In the genomic region with DNA sequence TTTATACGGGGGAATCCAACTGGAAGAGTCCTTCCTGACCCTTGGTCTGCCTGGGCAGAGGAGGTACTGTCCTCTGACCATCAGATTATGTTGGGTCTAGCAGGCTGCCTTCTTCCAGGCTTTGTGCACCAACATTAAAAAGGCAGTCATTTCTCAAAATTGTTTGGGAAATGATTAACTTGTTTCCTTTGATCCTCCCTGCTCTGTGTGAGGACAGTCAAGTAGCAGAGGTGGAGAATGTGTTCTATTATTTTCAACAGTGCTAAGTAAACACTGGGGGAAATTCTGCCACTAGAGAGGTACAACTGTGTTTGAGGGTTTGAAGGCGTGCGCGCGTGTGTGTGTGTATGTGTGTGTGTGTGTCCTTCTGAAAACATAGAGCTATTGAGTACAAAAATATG, we compare ENCODE assay signal across 1 cellular context.
A peak's percentile ranks its signal among the peaks of the same experiment; 100 is the strongest.
TF ChIP-seq lines count a peak whose summit lies in the region.

No MANE protein-coding gene starts in this region.

TF ChIP-seq in HepG2, 621 proteins besides CTCF, POLR2A, EP300 and RAD21 (continued from another document and continues in another):
- TF ChIP-seq ZNF609 (CRISPR knock-in tag; IDR thresholded peaks at IDR 0.05; ENCODE audit: borderline replicate concordance): peak; percentile 97
- TF ChIP-seq RXRB (CRISPR knock-in tag; IDR thresholded peaks at IDR 0.05; ENCODE audit: borderline replicate concordance): peak; percentile 92
- TF ChIP-seq, protein P1, sequence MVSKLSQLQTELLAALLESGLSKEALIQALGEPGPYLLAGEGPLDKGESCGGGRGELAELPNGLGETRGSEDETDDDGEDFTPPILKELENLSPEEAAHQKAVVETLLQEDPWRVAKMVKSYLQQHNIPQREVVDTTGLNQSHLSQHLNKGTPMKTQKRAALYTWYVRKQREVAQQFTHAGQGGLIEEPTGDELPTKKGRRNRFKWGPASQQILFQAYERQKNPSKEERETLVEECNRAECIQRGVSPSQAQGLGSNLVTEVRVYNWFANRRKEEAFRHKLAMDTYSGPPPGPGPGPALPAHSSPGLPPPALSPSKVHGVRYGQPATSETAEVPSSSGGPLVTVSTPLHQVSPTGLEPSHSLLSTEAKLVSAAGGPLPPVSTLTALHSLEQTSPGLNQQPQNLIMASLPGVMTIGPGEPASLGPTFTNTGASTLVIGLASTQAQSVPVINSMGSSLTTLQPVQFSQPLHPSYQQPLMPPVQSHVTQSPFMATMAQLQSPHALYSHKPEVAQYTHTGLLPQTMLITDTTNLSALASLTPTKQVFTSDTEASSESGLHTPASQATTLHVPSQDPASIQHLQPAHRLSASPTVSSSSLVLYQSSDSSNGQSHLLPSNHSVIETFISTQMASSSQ (IDR thresholded peaks at IDR 0.05; ENCODE audit: low read depth): peak; percentile 100
- TF ChIP-seq, protein P1 (CRISPR knock-in tag; IDR thresholded peaks at IDR 0.05; ENCODE audit: borderline replicate concordance): peak; percentile 100
- peak; percentile 93 for TF ChIP-seq TARDBP (CRISPR knock-in tag; IDR thresholded peaks at IDR 0.05)
- TF ChIP-seq NR3C1 (CRISPR knock-in tag; IDR thresholded peaks at IDR 0.05): no peak
- TF ChIP-seq ZNF30 (CRISPR knock-in tag; IDR thresholded peaks at IDR 0.05): no peak
- peak; percentile 56; the same call in 1 of the 2 replicates for TF ChIP-seq KDM1A (CRISPR knock-in tag; IDR thresholded peaks at IDR 0.05)
- 0 out of 2 replicates have a peak, but pooled peaks have one; percentile 43 for TF ChIP-seq REL (CRISPR knock-in tag; conservative IDR thresholded peaks at IDR 0.05)
- TF ChIP-seq EZH2 (conservative IDR thresholded peaks at IDR 0.05; ENCODE audit: low read depth, low read length): no peak
- TF ChIP-seq KAT8 (CRISPR knock-in tag; IDR thresholded peaks at IDR 0.05): peak; percentile 70; the same call in 1 of the 2 replicates
- TF ChIP-seq PAWR (CRISPR knock-in tag; IDR thresholded peaks at IDR 0.05; ENCODE audit: borderline replicate concordance): no peak
- TF ChIP-seq, protein P2, sequence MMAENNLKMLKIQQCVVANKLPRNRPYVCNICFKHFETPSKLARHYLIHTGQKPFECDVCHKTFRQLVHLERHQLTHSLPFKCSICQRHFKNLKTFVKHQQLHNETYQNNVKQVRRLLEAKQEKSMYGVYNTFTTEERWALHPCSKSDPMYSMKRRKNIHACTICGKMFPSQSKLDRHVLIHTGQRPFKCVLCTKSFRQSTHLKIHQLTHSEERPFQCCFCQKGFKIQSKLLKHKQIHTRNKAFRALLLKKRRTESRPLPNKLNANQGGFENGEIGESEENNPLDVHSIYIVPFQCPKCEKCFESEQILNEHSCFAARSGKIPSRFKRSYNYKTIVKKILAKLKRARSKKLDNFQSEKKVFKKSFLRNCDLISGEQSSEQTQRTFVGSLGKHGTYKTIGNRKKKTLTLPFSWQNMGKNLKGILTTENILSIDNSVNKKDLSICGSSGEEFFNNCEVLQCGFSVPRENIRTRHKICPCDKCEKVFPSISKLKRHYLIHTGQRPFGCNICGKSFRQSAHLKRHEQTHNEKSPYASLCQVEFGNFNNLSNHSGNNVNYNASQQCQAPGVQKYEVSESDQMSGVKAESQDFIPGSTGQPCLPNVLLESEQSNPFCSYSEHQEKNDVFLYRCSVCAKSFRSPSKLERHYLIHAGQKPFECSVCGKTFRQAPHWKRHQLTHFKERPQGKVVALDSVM (CRISPR knock-in tag; IDR thresholded peaks at IDR 0.05): peak; percentile 34; the same call in 1 of the 2 replicates
- peak; percentile 95 for TF ChIP-seq SALL1 (CRISPR knock-in tag; IDR thresholded peaks at IDR 0.05)
- TF ChIP-seq, protein P3, sequence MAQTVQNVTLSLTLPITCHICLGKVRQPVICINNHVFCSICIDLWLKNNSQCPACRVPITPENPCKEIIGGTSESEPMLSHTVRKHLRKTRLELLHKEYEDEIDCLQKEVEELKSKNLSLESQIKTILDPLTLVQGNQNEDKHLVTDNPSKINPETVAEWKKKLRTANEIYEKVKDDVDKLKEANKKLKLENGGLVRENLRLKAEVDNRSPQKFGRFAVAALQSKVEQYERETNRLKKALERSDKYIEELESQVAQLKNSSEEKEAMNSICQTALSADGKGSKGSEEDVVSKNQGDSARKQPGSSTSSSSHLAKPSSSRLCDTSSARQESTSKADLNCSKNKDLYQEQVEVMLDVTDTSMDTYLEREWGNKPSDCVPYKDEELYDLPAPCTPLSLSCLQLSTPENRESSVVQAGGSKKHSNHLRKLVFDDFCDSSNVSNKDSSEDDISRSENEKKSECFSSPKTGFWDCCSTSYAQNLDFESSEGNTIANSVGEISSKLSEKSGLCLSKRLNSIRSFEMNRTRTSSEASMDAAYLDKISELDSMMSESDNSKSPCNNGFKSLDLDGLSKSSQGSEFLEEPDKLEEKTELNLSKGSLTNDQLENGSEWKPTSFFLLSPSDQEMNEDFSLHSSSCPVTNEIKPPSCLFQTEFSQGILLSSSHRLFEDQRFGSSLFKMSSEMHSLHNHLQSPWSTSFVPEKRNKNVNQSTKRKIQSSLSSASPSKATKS (CRISPR knock-in tag; IDR thresholded peaks at IDR 0.05): 0 out of 2 replicates have a peak, but pooled peaks have one; percentile 26
- TF ChIP-seq ZNF136 (CRISPR knock-in tag; IDR thresholded peaks at IDR 0.05; ENCODE audit: low read depth): 0 out of 2 replicates have a peak, but pooled peaks have one; percentile 19
- TF ChIP-seq ZNF343 (CRISPR knock-in tag; IDR thresholded peaks at IDR 0.05): no peak
- no peak for TF ChIP-seq ZNF562 (CRISPR knock-in tag; IDR thresholded peaks at IDR 0.05; ENCODE audit: borderline replicate concordance)
- peak; percentile 83 for TF ChIP-seq ARID3A (IDR thresholded peaks at IDR 0.05; ENCODE audit: low read depth, low read length)
- no peak for TF ChIP-seq ZSCAN31 (CRISPR knock-in tag; IDR thresholded peaks at IDR 0.05; ENCODE audit: low read depth)
- TF ChIP-seq ZKSCAN8 (CRISPR knock-in tag; IDR thresholded peaks at IDR 0.05; ENCODE audit: borderline replicate concordance): no peak
- peak; percentile 17; the same call in 1 of the 2 replicates for TF ChIP-seq POLR2AphosphoS5 (IDR thresholded peaks at IDR 0.05; ENCODE audit: low read depth, low read length)
- TF ChIP-seq NCOR1 (IDR thresholded peaks at IDR 0.05; ENCODE audit: borderline replicate concordance, low read length): peak; percentile 92; the same call in 1 of the 2 replicates
- TF ChIP-seq TGIF2 (CRISPR knock-in tag; IDR thresholded peaks at IDR 0.05): 0 out of 2 replicates have a peak, but pooled peaks have one; percentile 37
- no peak; the same call in 1 of the 2 replicates for TF ChIP-seq MEF2D (CRISPR knock-in tag; IDR thresholded peaks at IDR 0.05)
- peak; percentile 43; the same call in 1 of the 2 replicates for TF ChIP-seq ZNF772 (CRISPR knock-in tag; IDR thresholded peaks at IDR 0.05)
- TF ChIP-seq RXRA (CRISPR knock-in tag; IDR thresholded peaks at IDR 0.05): peak; percentile 69; the same call in 1 of the 2 replicates
- peak; percentile 70; the same call in 1 of the 2 replicates for TF ChIP-seq ZNF264 (CRISPR knock-in tag; IDR thresholded peaks at IDR 0.05)
- 0 out of 2 replicates have a peak, but pooled peaks have one; percentile 44 for TF ChIP-seq CBFB (CRISPR knock-in tag; IDR thresholded peaks at IDR 0.05)
- no peak for TF ChIP-seq ZNF543 (CRISPR knock-in tag; IDR thresholded peaks at IDR 0.05)
- peak; percentile 59; the same call in 1 of the 2 replicates for TF ChIP-seq ZNF615 (CRISPR knock-in tag; IDR thresholded peaks at IDR 0.05; ENCODE audit: borderline replicate concordance)
- 0 out of 2 replicates have a peak, but pooled peaks have one; percentile 33 for TF ChIP-seq ZNF652 (CRISPR knock-in tag; IDR thresholded peaks at IDR 0.05; ENCODE audit: borderline replicate concordance, low read depth)
- TF ChIP-seq NONO (IDR thresholded peaks at IDR 0.05): no peak
- TF ChIP-seq NONO (CRISPR knock-in tag; conservative IDR thresholded peaks at IDR 0.05): peak; percentile 84
- TF ChIP-seq ZNF281 (CRISPR knock-in tag; IDR thresholded peaks at IDR 0.05; ENCODE audit: borderline replicate concordance): peak; percentile 77; the same call in 1 of the 2 replicates
- TF ChIP-seq, protein P4, sequence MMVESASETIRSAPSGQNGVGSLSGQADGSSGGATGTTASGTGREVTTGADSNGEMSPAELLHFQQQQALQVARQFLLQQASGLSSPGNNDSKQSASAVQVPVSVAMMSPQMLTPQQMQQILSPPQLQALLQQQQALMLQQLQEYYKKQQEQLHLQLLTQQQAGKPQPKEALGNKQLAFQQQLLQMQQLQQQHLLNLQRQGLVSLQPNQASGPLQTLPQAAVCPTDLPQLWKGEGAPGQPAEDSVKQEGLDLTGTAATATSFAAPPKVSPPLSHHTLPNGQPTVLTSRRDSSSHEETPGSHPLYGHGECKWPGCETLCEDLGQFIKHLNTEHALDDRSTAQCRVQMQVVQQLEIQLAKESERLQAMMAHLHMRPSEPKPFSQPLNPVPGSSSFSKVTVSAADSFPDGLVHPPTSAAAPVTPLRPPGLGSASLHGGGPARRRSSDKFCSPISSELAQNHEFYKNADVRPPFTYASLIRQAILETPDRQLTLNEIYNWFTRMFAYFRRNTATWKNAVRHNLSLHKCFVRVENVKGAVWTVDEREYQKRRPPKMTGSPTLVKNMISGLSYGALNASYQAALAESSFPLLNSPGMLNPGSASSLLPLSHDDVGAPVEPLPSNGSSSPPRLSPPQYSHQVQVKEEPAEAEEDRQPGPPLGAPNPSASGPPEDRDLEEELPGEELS (CRISPR knock-in tag; IDR thresholded peaks at IDR 0.05): peak; percentile 98
- peak; percentile 96 for TF ChIP-seq BCL6 (CRISPR knock-in tag; IDR thresholded peaks at IDR 0.05)
- TF ChIP-seq ZSCAN25 (CRISPR knock-in tag; IDR thresholded peaks at IDR 0.05): peak; percentile 84
- peak; percentile 80; the same call in 1 of the 3 replicates for TF ChIP-seq MXI1 (IDR thresholded peaks at IDR 0.05; ENCODE audit: borderline replicate concordance, low read depth, low read length)
